1 cellular context compared by ENCODE assay signal in the genomic region with DNA sequence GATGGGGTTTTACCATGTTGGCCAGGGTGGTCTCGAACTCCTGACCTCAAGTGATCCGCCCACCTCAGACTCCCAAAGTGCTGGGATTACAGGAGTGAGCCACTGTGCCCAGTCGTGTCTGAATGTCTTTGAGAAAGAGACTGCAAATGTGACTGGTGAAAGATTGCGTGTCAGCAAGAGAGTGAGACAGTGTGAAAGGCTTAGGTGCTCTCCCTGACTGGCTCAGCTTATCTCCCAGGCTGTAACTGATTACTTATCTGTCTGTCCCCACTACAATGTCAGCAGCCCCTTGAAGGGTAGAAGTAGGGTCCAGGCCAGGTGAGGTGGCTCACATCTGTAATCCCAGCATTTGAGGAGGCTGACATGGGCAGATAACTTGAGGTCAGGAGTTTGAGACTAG.
A peak's percentile ranks its signal among the peaks of the same experiment; 100 is the strongest.
TF ChIP-seq lines count a peak whose summit lies in the region.

No MANE protein-coding gene starts in this region.

TF ChIP-seq in K562, 482 proteins besides CTCF, POLR2A, EP300 and RAD21 (continued from another document):
- TF ChIP-seq, protein P1, sequence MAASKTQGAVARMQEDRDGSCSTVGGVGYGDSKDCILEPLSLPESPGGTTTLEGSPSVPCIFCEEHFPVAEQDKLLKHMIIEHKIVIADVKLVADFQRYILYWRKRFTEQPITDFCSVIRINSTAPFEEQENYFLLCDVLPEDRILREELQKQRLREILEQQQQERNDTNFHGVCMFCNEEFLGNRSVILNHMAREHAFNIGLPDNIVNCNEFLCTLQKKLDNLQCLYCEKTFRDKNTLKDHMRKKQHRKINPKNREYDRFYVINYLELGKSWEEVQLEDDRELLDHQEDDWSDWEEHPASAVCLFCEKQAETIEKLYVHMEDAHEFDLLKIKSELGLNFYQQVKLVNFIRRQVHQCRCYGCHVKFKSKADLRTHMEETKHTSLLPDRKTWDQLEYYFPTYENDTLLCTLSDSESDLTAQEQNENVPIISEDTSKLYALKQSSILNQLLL (CRISPR knock-in tag; IDR thresholded peaks at IDR 0.05; ENCODE audit: borderline replicate concordance) = no peak
- TF ChIP-seq DPF2 (IDR thresholded peaks at IDR 0.05) (0 out of 2 replicates have a peak, but pooled peaks have one; percentile 17), CBFA2T3 (IDR thresholded peaks at IDR 0.05) (peak; percentile 56), NEUROD1 (IDR thresholded peaks at IDR 0.05; ENCODE audit: borderline replicate concordance, low read depth, low read length, partially characterized antibody) (no peak), CBFA2T2 (conservative IDR thresholded peaks at IDR 0.05) (peak; percentile 29), MEIS2 (IDR thresholded peaks at IDR 0.05; ENCODE audit: partially characterized antibody) (peak; percentile 38), ZNF12 (CRISPR knock-in tag; IDR thresholded peaks at IDR 0.05) (no peak), ADNP (tag; IDR thresholded peaks at IDR 0.05) (peak; percentile 53; the same call in 1 of the 2 replicates)
TF ChIP-seq in K562: peak in this region for 5.
